ENCODE assay signal across 8 cellular contexts in genomic region chr1:19799877-19800804, GRCh38. TPM values are rescaled to one million over a fixed set of nuclear protein-coding genes. Genes with fewer than 3 reads are reported as not detected.
DNase-seq lines count a peak whose midpoint lies in the region; ATAC-seq lines count a peak whose summit lies in the region.

Gene TMCO4 (minus strand): TSS chr1:19799916. CDS start chr1:19780758, 19,158 bp downstream.

- no peaks in the 10 kb centered on the region for H3K27me3 ChIP-seq in HAP-1 (ENCODE audit: low read depth)
- H3K27me3 ChIP-seq in endocrine pancreas (ENCODE audit: control insufficient read depth, insufficient read depth, low read length), result no peaks in the 10 kb centered on the region

- H3K4me1 ChIP-seq in HAP-1, result peaks cover 10% of the 10 kb centered on the region
- no peaks in the 10 kb centered on the region for H3K4me1 ChIP-seq in endocrine pancreas (ENCODE audit: control insufficient read depth, insufficient read depth, low read length)

- H3K4me3 ChIP-seq in HAP-1, result peak within 1 kb of the TSS; percentile 25
- peak within 1 kb of the TSS; percentile 76 for H3K4me3 ChIP-seq in endocrine pancreas (ENCODE audit: control insufficient read depth, insufficient read depth, low read length)

- peaks cover 24% of the 10 kb centered on the region for H3K4me1 Mint-ChIP-seq in activated CD8-positive, alpha-beta T cell treated with anti-CD3 and anti-CD28 coated beads, Interleukin-2, amount 10 ng/mL, durations not matched to agents 7 days and 5 days (ENCODE audit: low read depth)
- peaks cover 13% of the 10 kb centered on the region for H3K4me1 Mint-ChIP-seq in memory B cell

- H3K27ac Mint-ChIP-seq in activated CD8-positive, alpha-beta T cell treated with anti-CD3 and anti-CD28 coated beads, Interleukin-2, amount 10 ng/mL, durations not matched to agents 7 days and 5 days, result peak within 1 kb of the TSS; percentile 89
- H3K27ac Mint-ChIP-seq in memory B cell, result peak within 1 kb of the TSS; percentile 95

- no peaks in the 10 kb centered on the region for H3K9me3 Mint-ChIP-seq in activated CD8-positive, alpha-beta T cell treated with anti-CD3 and anti-CD28 coated beads, Interleukin-2, amount 10 ng/mL, durations not matched to agents 7 days and 5 days (ENCODE audit: insufficient read depth)
- H3K9me3 Mint-ChIP-seq in memory B cell, result no peaks in the 10 kb centered on the region

- H3K27me3 Mint-ChIP-seq in activated CD8-positive, alpha-beta T cell treated with anti-CD3 and anti-CD28 coated beads, Interleukin-2, amount 10 ng/mL, durations not matched to agents 7 days and 5 days (ENCODE audit: low read depth), result peaks cover 9% of the 10 kb centered on the region
- H3K27me3 Mint-ChIP-seq in memory B cell, result peaks cover 2% of the 10 kb centered on the region

- H3K9ac ChIP-seq in endocrine pancreas (ENCODE audit: control insufficient read depth, insufficient read depth, low read length), result peak within 1 kb of the TSS; percentile 15

- POLR2A ChIA-PET in activated CD8-positive, alpha-beta T cell treated with anti-CD3 and anti-CD28 coated beads, Interleukin-2, amount 10 ng/mL, durations not matched to agents 7 days and 5 days (lab: Charles Lee), result no interaction called here

- H3K36me3 ChIP-seq in HAP-1 (replicated peaks) (no peaks in the 10 kb centered on the region), endocrine pancreas (ENCODE audit: control insufficient read depth, insufficient read depth, low read length) (no peaks in the 10 kb centered on the region)

- CTCF ChIA-PET in activated CD8-positive, alpha-beta T cell treated with anti-CD3 and anti-CD28 coated beads, Interleukin-2, amount 10 ng/mL, durations not matched to agents 7 days and 5 days (lab: Charles Lee), result interaction anchor here (2.0 kb wide), 1 partner anchor 11 kb away, joined by 7 read pairs; no protein-coding TSS in a partner anchor

- in situ Hi-C loops in HAP-1 (cut with MboI; ENCODE audit: low sequenced_read_pairs), result no loop called here

- DNase-seq in Daoy (ENCODE audit: low read depth) (peak; percentile 76), HAP-1 (ENCODE audit: low spot score in 2 of 2) (peak; percentile 24 to 52), NCI-H2227 (lab: John Stamatoyannopoulos, UW; ENCODE audit: unreplicated experiment) (peak; percentile 41), memory B cell (ENCODE audit: low spot score in 2 of 2) (peak; percentile 11 to 59)
- peak; percentile 72 for DNase-seq in activated CD8-positive, alpha-beta T cell treated with anti-CD3 and anti-CD28 coated beads, Interleukin-2, amount 10 ng/mL, durations not matched to agents 7 days and 5 days
- DNase-seq in stimulated activated CD8-positive, alpha-beta memory T cell treated with anti-CD3 and anti-CD28 coated beads, Interleukin-15, amount 100 ng/mL, for 1 hour (ENCODE audit: low read depth), result peak; percentile 15

- peaks cover 6% of the 10 kb centered on the region for H3K36me3 Mint-ChIP-seq in activated CD8-positive, alpha-beta T cell treated with anti-CD3 and anti-CD28 coated beads, Interleukin-2, amount 10 ng/mL, durations not matched to agents 7 days and 5 days (ENCODE audit: low read depth)
- peaks cover 4% of the 10 kb centered on the region for H3K36me3 Mint-ChIP-seq in memory B cell

- peak within 1 kb of the TSS; percentile 81 for H3K4me3 Mint-ChIP-seq in activated CD8-positive, alpha-beta T cell treated with anti-CD3 and anti-CD28 coated beads, Interleukin-2, amount 10 ng/mL, durations not matched to agents 7 days and 5 days
- H3K4me3 Mint-ChIP-seq in memory B cell, result peak within 1 kb of the TSS; percentile 92

- H3K9me3 ChIP-seq in HAP-1 (no peaks in the 10 kb centered on the region), endocrine pancreas (ENCODE audit: control insufficient read depth, low read length) (no peaks in the 10 kb centered on the region)

- peak; percentile 74 for ATAC-seq in activated CD8-positive, alpha-beta T cell treated with anti-CD3 and anti-CD28 coated beads, Interleukin-2, amount 10 ng/mL, durations not matched to agents 7 days and 5 days
- ATAC-seq in memory B cell (ENCODE audit: low read depth) (peak; percentile 64), HG03378 (IDR thresholded peaks at IDR 0.05; ENCODE audit: unreplicated experiment) (no peak)

RNA-seq across cellular contexts. Expression of gene TMCO4, which starts in this region (rescaled TPM):
- 8.1 and 15.5 TPM in 2 replicates for total RNA-seq in Daoy (2014; rRNA removed; shearing (Covaris generic))
- 10 to 100 TPM; 13.1 to 14.4 TPM for total RNA-seq in activated CD8-positive, alpha-beta T cell treated with anti-CD3 and anti-CD28 coated beads, Interleukin-2, amount 10 ng/mL, durations not matched to agents 7 days and 5 days

Comparison
In these comparisons a context has a peak if more than half of its experiments do, and no peak if none do; other contexts are left out.
1. DNase-seq: peak in every context shown above with its lines; median percentile 76 in Daoy; 72 in activated CD8-positive, alpha-beta T cell treated with anti-CD3 and anti-CD28 coated beads, Interleukin-2, amount 10 ng/mL, durations not matched to agents 7 days and 5 days; 41 in NCI-H2227; 38 in HAP-1; 35 in memory B cell; 15 in stimulated activated CD8-positive, alpha-beta memory T cell treated with anti-CD3 and anti-CD28 coated beads, Interleukin-15, amount 100 ng/mL, for 1 hour.